ENCODE assay signal across 13 cellular contexts in genomic region chr4:27308379-27308778, GRCh38.
DNase-seq lines count a peak whose midpoint lies in the region; ATAC-seq and TF ChIP-seq lines count a peak whose summit lies in the region.
"Had no signal": no experiment of that assay in that cellular context is flagged by ENCODE, and none has a peak within 500 bp of the region (broad histone marks: within the 10 kb centered on the region; RNA-seq: fewer than 3 reads in every experiment).

No MANE protein-coding gene starts in this region.

- peaks cover 3% of the 10 kb centered on the region for H3K36me3 Mint-ChIP-seq in glutamatergic neuron (ENCODE audit: unreplicated experiment)
- H3K36me3 Mint-ChIP-seq: CD4-positive, CD25-positive, alpha-beta regulatory T cell; CD8-positive, alpha-beta memory T cell had no signal

- H4K91ac ChIP-seq in IMR-90 (ENCODE audit: insufficient read depth, low read depth, low read length), result no peak overlapping the region

- no peak overlapping the region for H3K14ac ChIP-seq in IMR-90 (replicated peaks; ENCODE audit: low read depth, low read length)

- no peaks in the 10 kb centered on the region for H4K20me1 ChIP-seq in IMR-90 (ENCODE audit: insufficient read depth, low read length)

- BruUV-seq in IMR-90 (replicated peaks; lab: Mats Ljungman, UMichigan), result no TSS peak

- no peak overlapping the region for H4K8ac ChIP-seq in IMR-90 (ENCODE audit: low read depth in 2 of 2, low read length in 2 of 2)

- no peak overlapping the region for H2AK5ac ChIP-seq in IMR-90 (ENCODE audit: low read depth, low read length)

- H3K27me3 Mint-ChIP-seq in glutamatergic neuron (ENCODE audit: unreplicated experiment), result peaks cover 9% of the 10 kb centered on the region
- H3K27me3 Mint-ChIP-seq: CD4-positive, CD25-positive, alpha-beta regulatory T cell; CD8-positive, alpha-beta memory T cell had no signal

- H3K27ac Mint-ChIP-seq in glutamatergic neuron (ENCODE audit: unreplicated experiment), result peak overlapping the region; percentile 56
- H3K27ac Mint-ChIP-seq: CD4-positive, CD25-positive, alpha-beta regulatory T cell; CD8-positive, alpha-beta memory T cell had no signal

- H3K4ac ChIP-seq in IMR-90 (ENCODE audit: low read depth, low read length), result no peak overlapping the region

- no peak overlapping the region for H2BK120ac ChIP-seq in IMR-90 (ENCODE audit: low read depth, low read length)

- no peaks in the 10 kb centered on the region for H3K4me1 ChIP-seq in IMR-90 (ENCODE audit: control insufficient read depth, insufficient read depth, low read length)
- H3K4me1 ChIP-seq: BE2C, Caco-2 had no signal

- H3K9me1 ChIP-seq in IMR-90 (ENCODE audit: insufficient read depth, low read length), result no peaks in the 10 kb centered on the region

- peak overlapping the region; percentile 46 for H3K4me3 Mint-ChIP-seq in glutamatergic neuron (ENCODE audit: unreplicated experiment)
- H3K4me3 Mint-ChIP-seq: CD4-positive, CD25-positive, alpha-beta regulatory T cell; CD8-positive, alpha-beta memory T cell had no signal

- peaks cover 4% of the 10 kb centered on the region for H3K9me3 Mint-ChIP-seq in glutamatergic neuron (ENCODE audit: unreplicated experiment)

- no peak overlapping the region for H2AFZ ChIP-seq in IMR-90 (replicated peaks; ENCODE audit: low read length, poor library complexity)

- POLR2A ChIA-PET in IMR-90 (lab: Charles Lee; ENCODE audit: unreplicated experiment), result no interaction called here

- H3K18ac ChIP-seq in IMR-90 (ENCODE audit: low read depth, low read length), result no peak overlapping the region

- peak; percentile 16 for DNase-seq in NCI-H82 (lab: John Stamatoyannopoulos, UW)
- no peak for DNase-seq in NCI-H82 treated with DMSO at 0.1 percent for 48 hours (lab: John Stamatoyannopoulos, UW; ENCODE audit: unreplicated experiment)
- DNase-seq in IMR-90, result no peak
- DNase-seq in glutamatergic neuron, result peak; percentile 38
- DNase-seq in activated CD8-positive, alpha-beta memory T cell treated with anti-CD3 and anti-CD28 coated beads, Interleukin-2, amount 50 U/mL, for 48 hours, result no peak
- no peak for DNase-seq in left colon
- DNase-seq: ACHN; BE2C; C1 segment of cervical spinal cord; Caco-2; CD4-positive, CD25-positive, alpha-beta regulatory T cell; CD8-positive, alpha-beta memory T cell; HCEC 1CT had no signal

- no peak overlapping the region for H2BK5ac ChIP-seq in IMR-90 (ENCODE audit: low read depth, low read length, poor library complexity, severe bottlenecking)

- dilution Hi-C loops in IMR-90 (cut with HindIII; ENCODE audit: low sequenced_read_pairs, unreplicated experiment), result no loop called here

- H3K4me2 ChIP-seq in IMR-90 (ENCODE audit: low read depth, low read length), result no peak overlapping the region

- H3K79me1 ChIP-seq in IMR-90 (ENCODE audit: low read depth in 1 of 2, low read length in 2 of 2), result no peaks in the 10 kb centered on the region

- in situ Hi-C loops in IMR-90 (cut with MboI; ENCODE audit: low sequenced_read_pairs), result no loop called here

- intact Hi-C loops in IMR-90 (cut with micrococcal nuclease), result no loop called here
- intact Hi-C loops in left colon (cut with DNase I, micrococcal nuclease), result no loop called here

- no peak for TF ChIP-seq POLR2A in IMR-90 (IDR thresholded peaks at IDR 0.05; ENCODE audit: low read depth, low read length)

- WGBS in IMR-90 (ENCODE audit: extremely low coverage in 2 of 2, insufficient read length in 1 of 2), 2 experiments, result 67% methylated on average over 1 of the region's 6 CpGs; no CpG with 5 or more reads in 1 of the 2 experiments

- no peak overlapping the region for H4K5ac ChIP-seq in IMR-90 (ENCODE audit: low read depth, low read length)

- no peak overlapping the region for H3K56ac ChIP-seq in IMR-90 (ENCODE audit: extremely low read depth, insufficient read depth, low read length)

- H3K9me3 ChIP-seq in IMR-90 (ENCODE audit: control insufficient read depth, insufficient read depth, low read length), result 0 out of 2 replicates have a peak, but pooled peaks cover 2% of the 10 kb centered on the region
- H3K9me3 ChIP-seq: BE2C, Caco-2 had no signal

- CTCF ChIA-PET in IMR-90 (lab: Yijun Ruan, JAX), result no interaction called here

- no peaks in the 10 kb centered on the region for H3K27me3 ChIP-seq in IMR-90 (ENCODE audit: control insufficient read depth, insufficient read depth, low read length)
- H3K27me3 ChIP-seq: BE2C had no signal

- TF ChIP-seq CTCF in IMR-90 (conservative IDR thresholded peaks at IDR 0.05; ENCODE audit: low read depth, low read length), result no peak
- TF ChIP-seq CTCF in glutamatergic neuron (IDR thresholded peaks at IDR 0.05; ENCODE audit: partially characterized antibody, unreplicated experiment), result no peak

- H3K9ac ChIP-seq in IMR-90 (ENCODE audit: low read depth, low read length), result no peak overlapping the region

- no peak overlapping the region for H3K23ac ChIP-seq in IMR-90 (ENCODE audit: low read depth, low read length)

- H3K4me1 Mint-ChIP-seq in glutamatergic neuron (ENCODE audit: low read depth, unreplicated experiment), result peaks cover 16% of the 10 kb centered on the region
- H3K4me1 Mint-ChIP-seq: CD4-positive, CD25-positive, alpha-beta regulatory T cell; CD8-positive, alpha-beta memory T cell had no signal

- H3K4me3 ChIP-seq in IMR-90 (ENCODE audit: insufficient read depth, low read depth, low read length), result no peak overlapping the region

- ATAC-seq in IMR-90 (ENCODE audit: low read depth) (no peak), left colon (no peak)

- no peak overlapping the region for H2BK15ac ChIP-seq in IMR-90 (ENCODE audit: low read depth, low read length)

- no peaks in the 10 kb centered on the region for H3K36me3 ChIP-seq in IMR-90 (ENCODE audit: control insufficient read depth, insufficient read depth, low read length)
- H3K36me3 ChIP-seq: BE2C had no signal

- TF ChIP-seq RAD21 in IMR-90 (IDR thresholded peaks at IDR 0.05; ENCODE audit: low read length), result no peak

- no peak overlapping the region for H2BK20ac ChIP-seq in IMR-90 (ENCODE audit: low read depth, low read length)

- no peak overlapping the region for H2AK9ac ChIP-seq in IMR-90 (replicated peaks; ENCODE audit: low read depth, low read length, poor library complexity)

- H3K27ac ChIP-seq in IMR-90 (ENCODE audit: insufficient read depth, low read length), result no peak overlapping the region

TF ChIP-seq in IMR-90, 13 proteins besides CTCF, POLR2A, EP300 and RAD21:
- TF ChIP-seq RFX5 (IDR thresholded peaks at IDR 0.05; ENCODE audit: low read depth, low read length), result no peak
- no peak for TF ChIP-seq BHLHE40 (IDR thresholded peaks at IDR 0.05; ENCODE audit: low read depth, low read length)
- TF ChIP-seq SMC3 (IDR thresholded peaks at IDR 0.05; ENCODE audit: low read depth, low read length), result no peak
- no peak for TF ChIP-seq ELK1 (IDR thresholded peaks at IDR 0.05; ENCODE audit: borderline replicate concordance, low read depth, low read length)
- no peak for TF ChIP-seq NFE2L2 (IDR thresholded peaks at IDR 0.05; ENCODE audit: low read depth, low read length)
- TF ChIP-seq MAFK (IDR thresholded peaks at IDR 0.05; ENCODE audit: low read depth, low read length), result peak; percentile 62
- no peak for TF ChIP-seq MXI1 (IDR thresholded peaks at IDR 0.05; ENCODE audit: borderline replicate concordance, low read depth, low read length)
- no peak for TF ChIP-seq RCOR1 (IDR thresholded peaks at IDR 0.05; ENCODE audit: insufficient replicate concordance, low read length)

Comparison
In these comparisons a context has a peak if more than half of its experiments do, and no peak if none do; other contexts are left out.
1. DNase-seq: peak in NCI-H82 (single experiment) and glutamatergic neuron (single experiment); none in NCI-H82 treated with DMSO at 0.1 percent for 48 hours (single experiment), IMR-90 (single experiment), activated CD8-positive, alpha-beta memory T cell treated with anti-CD3 and anti-CD28 coated beads, Interleukin-2, amount 50 U/mL, for 48 hours (single experiment) and left colon (0 of 2).